12 cellular contexts compared by ENCODE assay signal in the genomic region with DNA sequence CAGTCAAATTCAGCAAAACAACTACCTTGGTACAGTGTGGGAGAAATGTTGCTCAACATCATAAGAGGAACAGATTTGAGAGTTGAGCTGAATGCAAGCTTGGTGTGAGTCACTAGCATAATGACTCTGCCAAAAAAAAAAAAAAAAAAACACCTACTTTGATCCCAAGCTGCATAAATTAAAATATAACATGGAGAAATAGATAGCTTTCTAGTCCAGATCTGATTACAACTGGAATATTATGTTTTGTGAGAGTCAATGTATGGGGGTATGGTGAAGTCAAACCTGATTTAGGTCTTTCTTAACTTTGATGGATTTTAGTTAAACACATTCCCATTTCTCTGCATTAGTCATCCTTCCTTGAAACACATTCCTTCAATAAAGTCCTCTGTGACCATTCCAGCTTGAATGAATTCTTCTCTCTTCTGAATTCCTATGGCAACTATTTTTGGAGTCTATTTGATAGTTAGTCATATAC.
DNase-seq lines count a peak whose midpoint lies in the region; ATAC-seq, FAIRE-seq and TF ChIP-seq lines count a peak whose summit lies in the region.
"Had no signal": no experiment of that assay in that cellular context is flagged by ENCODE, and none has a peak within 500 bp of the region (broad histone marks: within the 10 kb centered on the region; RNA-seq: fewer than 3 reads in every experiment).

No MANE protein-coding gene starts in this region.

- H3K36me3 ChIP-seq in bronchial epithelial cell (ENCODE audit: control insufficient read depth, insufficient read depth, low read length) (no peaks in the 10 kb centered on the region), mesendoderm (ENCODE audit: control insufficient read depth, insufficient read depth, low read length) (no peaks in the 10 kb centered on the region)
- H3K36me3 ChIP-seq: esophagus muscularis mucosa had no signal

- H3K23ac ChIP-seq in mesendoderm (ENCODE audit: low read length): no peak overlapping the region

- no peak overlapping the region for H3K4me3 Mint-ChIP-seq in stimulated activated naive CD8-positive, alpha-beta T cell treated with anti-CD3 and anti-CD28 coated beads, Interleukin-15, amount 100 ng/mL, for 72 hours
- H3K4me3 Mint-ChIP-seq: activated naive CD4-positive, alpha-beta T cell treated with anti-CD3 and anti-CD28 coated beads for 36 hours had no signal

- no peaks in the 10 kb centered on the region for H3K27me3 ChIP-seq in bronchial epithelial cell (ENCODE audit: control insufficient read depth, insufficient read depth, low read length)
- no peaks in the 10 kb centered on the region for H3K27me3 ChIP-seq in mesendoderm (ENCODE audit: insufficient read depth, low read length, poor library complexity)
- H3K27me3 ChIP-seq: esophagus muscularis mucosa, tibial nerve had no signal

- H2BK5ac ChIP-seq in mesendoderm (ENCODE audit: low read length): no peak overlapping the region

- no peaks in the 10 kb centered on the region for H3K4me1 ChIP-seq in mesendoderm (ENCODE audit: control insufficient read depth, low read depth, low read length)
- H3K4me1 ChIP-seq: esophagus muscularis mucosa, tibial nerve had no signal

- peaks cover 6 to 7% of the 10 kb centered on the region in 2 donors for H3K9me3 Mint-ChIP-seq in stimulated activated naive CD8-positive, alpha-beta T cell treated with anti-CD3 and anti-CD28 coated beads, Interleukin-15, amount 100 ng/mL, for 72 hours

- no peak for FAIRE-seq in bronchial epithelial cell (lab: Jason Lieb, UNC)

- H4K8ac ChIP-seq in mesendoderm (ENCODE audit: low read depth, low read length): no peak overlapping the region

- H3K4me2 ChIP-seq in mesendoderm (ENCODE audit: low read length): no peak overlapping the region

- no peak overlapping the region for H3K4ac ChIP-seq in mesendoderm (ENCODE audit: low read depth, low read length)

- H3K79me1 ChIP-seq in mesendoderm (ENCODE audit: low read length): no peaks in the 10 kb centered on the region

- no peaks in the 10 kb centered on the region for H3K4me1 Mint-ChIP-seq in stimulated activated naive CD8-positive, alpha-beta T cell treated with anti-CD3 and anti-CD28 coated beads, Interleukin-15, amount 100 ng/mL, for 72 hours

- no peak overlapping the region for H2BK15ac ChIP-seq in mesendoderm (replicated peaks; ENCODE audit: low read depth)

- H3K27ac Mint-ChIP-seq in stimulated activated naive CD8-positive, alpha-beta T cell treated with anti-CD3 and anti-CD28 coated beads, Interleukin-15, amount 100 ng/mL, for 72 hours: no peak overlapping the region
- H3K27ac Mint-ChIP-seq: activated naive CD4-positive, alpha-beta T cell treated with anti-CD3 and anti-CD28 coated beads for 36 hours had no signal

- no peak for ATAC-seq in stimulated activated naive CD8-positive, alpha-beta T cell treated with anti-CD3 and anti-CD28 coated beads, Interleukin-15, amount 100 ng/mL, for 72 hours

- H3K18ac ChIP-seq in mesendoderm (ENCODE audit: low read length): no peak overlapping the region

- H3K27me3 Mint-ChIP-seq in stimulated activated naive CD8-positive, alpha-beta T cell treated with anti-CD3 and anti-CD28 coated beads, Interleukin-15, amount 100 ng/mL, for 72 hours: no peaks in the 10 kb centered on the region

- no peak overlapping the region for H2AK5ac ChIP-seq in mesendoderm (ENCODE audit: low read length)

- no peak for TF ChIP-seq CTCF in bronchial epithelial cell (IDR thresholded peaks at IDR 0.05; ENCODE audit: insufficient read depth, low read length, severe bottlenecking)

- H3K79me2 ChIP-seq in mesendoderm (ENCODE audit: control insufficient read depth, insufficient read depth, low read length): no peaks in the 10 kb centered on the region

- no peak overlapping the region for H3K9ac ChIP-seq in mesendoderm (ENCODE audit: low read length)

- H3K27ac ChIP-seq in mesendoderm (ENCODE audit: low read depth, low read length): no peak overlapping the region
- H3K27ac ChIP-seq: esophagus muscularis mucosa, tibial nerve had no signal

- no peak overlapping the region for H2BK120ac ChIP-seq in mesendoderm (ENCODE audit: low read depth, low read length)

- H4K5ac ChIP-seq in mesendoderm (ENCODE audit: low read length): no peak overlapping the region

- H3K56ac ChIP-seq in mesendoderm (ENCODE audit: low read length): no peak overlapping the region

- DNase-seq in AG20443 (ENCODE audit: low spot score) (peak; percentile 57), M059J (ENCODE audit: low read depth) (peak; percentile 89), bronchial epithelial cell (ENCODE audit: low read depth) (peak; percentile 89), mesendoderm (peak; percentile 56), NCI-H2029 (lab: John Stamatoyannopoulos, UW) (no peak), OCI-M1 (lab: John Stamatoyannopoulos, UW) (no peak), GM19240 (ENCODE audit: insufficient read length, low spot score) (no peak)
- DNase-seq in stimulated activated naive CD8-positive, alpha-beta T cell treated with anti-CD3 and anti-CD28 coated beads, Interleukin-15, amount 100 ng/mL, for 72 hours: no peak
- DNase-seq: activated naive CD4-positive, alpha-beta T cell treated with anti-CD3 and anti-CD28 coated beads for 36 hours; stimulated activated CD4-positive, alpha-beta T cell treated with anti-CD3 and anti-CD28 coated beads, Interleukin-2, amount 100 ng/mL, for 24 hours had no signal

- H3K4me3 ChIP-seq in bronchial epithelial cell (ENCODE audit: low read depth, low read length): no peak overlapping the region
- H3K4me3 ChIP-seq in mesendoderm (ENCODE audit: low read length): no peak overlapping the region
- H3K4me3 ChIP-seq: esophagus muscularis mucosa, tibial nerve had no signal

Comparison
In these comparisons a context has a peak if more than half of its experiments do, and no peak if none do; other contexts are left out.
1. DNase-seq: peak in AG20443 (single experiment), M059J (single experiment), bronchial epithelial cell (single experiment) and mesendoderm (single experiment); none in NCI-H2029 (single experiment), OCI-M1 (single experiment), GM19240 (single experiment) and stimulated activated naive CD8-positive, alpha-beta T cell treated with anti-CD3 and anti-CD28 coated beads, Interleukin-15, amount 100 ng/mL, for 72 hours (0 of 2).